In the genomic region with DNA sequence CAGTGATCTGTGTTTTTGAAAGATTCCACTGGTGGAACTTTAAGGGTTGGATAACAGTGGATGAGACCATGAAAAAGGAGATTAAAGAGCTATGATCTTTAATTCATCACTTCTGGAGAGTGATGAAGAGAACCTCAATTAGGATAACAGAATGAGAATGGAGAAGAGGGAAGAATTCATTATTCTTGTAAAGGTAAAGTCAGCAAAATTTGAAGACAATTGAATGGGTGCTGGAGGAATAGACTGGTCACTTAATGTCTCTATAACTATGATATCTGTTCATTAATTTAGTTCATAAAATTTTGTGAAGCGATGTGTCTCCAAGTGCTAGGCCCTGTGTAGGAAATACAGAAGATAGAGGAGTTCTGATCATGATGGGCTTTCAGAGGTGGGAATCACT, we compare ENCODE assay signal across 1 cellular context.
TF ChIP-seq lines count a peak whose summit lies in the region.

No MANE protein-coding gene starts in this region.

TF ChIP-seq in HepG2, 621 proteins besides CTCF, POLR2A, EP300 and RAD21 (continued from another document):
- peak; percentile 57 to 66; a peak in 3 of 4 replicates for TF ChIP-seq MAFK (conservative IDR thresholded peaks at IDR 0.05 in 1 of 2, IDR thresholded peaks at IDR 0.05 in 1 of 2; ENCODE audit: low read length in 2 of 2)
TF ChIP-seq in HepG2: peak in this region for 2.
